ENCODE assay signal across 24 cellular contexts in the genomic region with DNA sequence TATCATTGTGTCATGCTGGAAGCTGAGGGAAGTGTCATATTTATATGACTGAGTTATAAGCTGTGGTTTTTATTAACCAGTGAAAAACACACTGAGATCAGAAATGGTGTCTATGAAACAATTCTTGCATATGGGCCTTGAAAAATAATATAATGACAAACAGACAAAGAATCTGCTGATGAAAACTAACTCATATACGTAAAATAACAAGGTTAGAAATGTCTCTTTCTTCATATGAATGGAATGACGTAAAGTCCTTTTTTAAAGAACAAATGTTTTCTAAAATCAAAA. TPM values are rescaled to one million over a fixed set of nuclear protein-coding genes. Genes with fewer than 3 reads are reported as not detected.
"Had no signal": no experiment of that assay in that cellular context is flagged by ENCODE, and none has a peak within 500 bp of the region (broad histone marks: within the 10 kb centered on the region; RNA-seq: fewer than 3 reads in every experiment).

No MANE protein-coding gene starts in this region.

- H3K79me2 ChIP-seq: hepatocyte had no signal

- H3K4me1 ChIP-seq: colonic mucosa, esophagus squamous epithelium, psoas muscle, right lobe of liver, spleen, stomach had no signal

- H2AFZ ChIP-seq: hepatocyte had no signal

- H3K27ac ChIP-seq: colonic mucosa, esophagus squamous epithelium, hepatocyte, psoas muscle, right lobe of liver, spleen, stomach, thoracic aorta had no signal

- H3K4me3 Mint-ChIP-seq: naive B cell; nephron progenitor cell; stimulated activated memory B cell treated with anti-CD40 and anti-IgM and Interleukin-4, amounts not matched to agents 10 μg/mL and 1 μg/mL and 100 μg/mL, for 72 hours; type B pancreatic cell had no signal

- DNase-seq: colonic mucosa; dermis blood vessel endothelial cell; esophagus squamous epithelium; foreskin melanocyte; head of caudate nucleus; left colon; left ventricle myocardium superior; mesendoderm; naive B cell; nephron progenitor cell; psoas muscle; retina; right lobe of liver; spleen; stimulated activated CD4-positive, alpha-beta T cell treated with anti-CD3 and anti-CD28 coated beads, Interleukin-15, amount 100 ng/mL, for 24 hours; stimulated activated CD4-positive, alpha-beta T cell treated with anti-CD3 and anti-CD28 coated beads, Interleukin-1b, Interleukin-23, amount 100 ng/mL, for 48 hours; stimulated activated CD4-positive, alpha-beta T cell treated with anti-CD3 and anti-CD28 coated beads, Interleukin-4, amount 100 ng/mL, for 24 hours; stomach; substantia nigra had no signal

- H3K36me3 Mint-ChIP-seq: naive B cell; stimulated activated memory B cell treated with anti-CD40 and anti-IgM and Interleukin-4, amounts not matched to agents 10 μg/mL and 1 μg/mL and 100 μg/mL, for 72 hours; type B pancreatic cell had no signal

- H3K4me3 ChIP-seq: colonic mucosa, esophagus squamous epithelium, hepatocyte, psoas muscle, right lobe of liver, spleen, stomach, thoracic aorta had no signal

- H3K9me3 ChIP-seq: colonic mucosa, esophagus squamous epithelium, psoas muscle, right lobe of liver, spleen, stomach, thoracic aorta had no signal

- H3K27ac Mint-ChIP-seq: naive B cell; nephron progenitor cell; stimulated activated memory B cell treated with anti-CD40 and anti-IgM and Interleukin-4, amounts not matched to agents 10 μg/mL and 1 μg/mL and 100 μg/mL, for 72 hours; type B pancreatic cell had no signal

- H3K4me2 ChIP-seq: hepatocyte had no signal

- H3K36me3 ChIP-seq: colonic mucosa, esophagus squamous epithelium, right lobe of liver, spleen, stomach, thoracic aorta had no signal

- H3K9me3 Mint-ChIP-seq: naive B cell; nephron progenitor cell; stimulated activated memory B cell treated with anti-CD40 and anti-IgM and Interleukin-4, amounts not matched to agents 10 μg/mL and 1 μg/mL and 100 μg/mL, for 72 hours; type B pancreatic cell had no signal

- H3K4me1 Mint-ChIP-seq: naive B cell; stimulated activated memory B cell treated with anti-CD40 and anti-IgM and Interleukin-4, amounts not matched to agents 10 μg/mL and 1 μg/mL and 100 μg/mL, for 72 hours had no signal

- H3K27me3 ChIP-seq: colonic mucosa, hepatocyte, right lobe of liver had no signal

- ATAC-seq: left colon; left ventricle myocardium superior; psoas muscle; right lobe of liver; stimulated activated memory B cell treated with anti-CD40 and anti-IgM and Interleukin-4, amounts not matched to agents 10 μg/mL and 1 μg/mL and 100 μg/mL, for 72 hours had no signal

RNA-seq across cellular contexts. Expression of gene PHF21B, which starts 48.8 kb away (rescaled TPM):
- total RNA-seq: colonic mucosa, dermis blood vessel endothelial cell, lung microvascular endothelial cell, right lobe of liver had no signal
